In the genomic region with DNA sequence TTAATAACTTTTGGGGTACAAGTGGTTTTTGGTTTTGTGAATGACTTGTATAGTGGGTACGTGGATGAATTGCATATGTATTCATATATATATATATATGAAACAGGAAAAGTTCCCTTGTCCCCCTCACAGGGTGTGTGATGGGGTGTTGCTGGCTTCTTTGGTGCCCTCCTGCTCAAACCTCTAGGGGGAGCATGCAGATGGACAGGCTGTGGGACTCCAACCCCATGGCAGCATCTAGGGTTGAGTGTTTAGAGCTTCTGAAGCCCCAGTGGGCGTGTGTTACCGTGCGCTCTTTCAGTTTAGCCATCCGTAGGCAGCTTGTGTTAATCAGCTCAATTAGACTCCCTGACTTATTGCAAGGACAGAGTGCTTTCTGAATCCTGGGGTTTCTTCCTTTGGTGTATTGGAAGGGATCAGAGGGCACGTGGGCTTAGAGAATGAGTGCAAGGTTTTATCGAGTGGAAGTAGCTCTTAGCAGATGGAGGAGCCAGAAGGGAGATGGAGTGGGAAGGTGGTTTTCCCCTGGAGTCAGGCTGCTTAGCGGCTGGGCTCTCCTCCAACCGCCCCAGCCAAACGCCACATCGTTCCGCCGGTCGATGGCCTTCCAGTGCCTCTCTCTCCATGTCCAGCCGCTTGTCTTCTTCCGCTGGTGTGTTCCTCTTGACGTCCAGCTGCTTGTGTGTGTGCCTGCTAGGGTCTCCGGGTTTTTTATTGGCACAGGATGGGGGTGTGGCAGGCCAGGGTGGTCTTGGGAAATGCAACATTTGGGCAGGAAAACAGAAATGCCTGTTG, we compare ENCODE assay signal across 22 cellular contexts.
DNase-seq lines count a peak whose midpoint lies in the region; ATAC-seq and TF ChIP-seq lines count a peak whose summit lies in the region.
"Had no signal": no experiment of that assay in that cellular context is flagged by ENCODE, and none has a peak within 500 bp of the region (broad histone marks: within the 10 kb centered on the region; RNA-seq: fewer than 3 reads in every experiment).

No MANE protein-coding gene starts in this region.

- ATAC-seq in SK-N-SH treated with all-trans-retinoic acid at 6 μM for 48 hours: no peak
- no peak for ATAC-seq in GM23338
- ATAC-seq in GM19035 (IDR thresholded peaks at IDR 0.05; ENCODE audit: unreplicated experiment): no peak
- ATAC-seq in left ventricle myocardium superior: no peak
- ATAC-seq: activated T-cell treated with anti-CD3 and anti-CD28 coated beads, Interleukin-2, amount 50 U/mL, for 72 hours; CD8-positive, alpha-beta T cell; left colon; mucosa of descending colon; stimulated activated effector memory CD8-positive, alpha-beta T cell treated with anti-CD3 and anti-CD28 coated beads, Interleukin-12 subunit alpha, Interleukin-12 subunit beta, amount 100 ng/mL, for 72 hours had no signal

- H3K18ac ChIP-seq in neuronal stem cell (ENCODE audit: low read length): no peak overlapping the region

- H3F3A ChIP-seq in SK-N-SH (replicated peaks; ENCODE audit: insufficient read depth) (no peaks in the 10 kb centered on the region), GM23338 (replicated peaks; ENCODE audit: low read depth) (peaks cover 6% of the 10 kb centered on the region)

- CTCF ChIA-PET in SK-N-SH (lab: Yijun Ruan, JAX): interaction anchor here (0.8 kb wide), 1 partner anchor 471 kb away, joined by 3 read pairs; no protein-coding TSS in a partner anchor

- H3K79me1 ChIP-seq in neuronal stem cell (ENCODE audit: low read depth, low read length): no peaks in the 10 kb centered on the region

- H3K27ac Mint-ChIP-seq in GM23338: no peak overlapping the region; the same call in 1 of the 2 replicates
- H3K27ac Mint-ChIP-seq: activated CD4-positive, alpha-beta memory T cell treated with anti-CD3 and anti-CD28 coated beads for 36 hours; activated T-cell treated with anti-CD3 and anti-CD28 coated beads, Interleukin-2, amount 50 U/mL, for 72 hours; CD8-positive, alpha-beta T cell; stimulated activated effector memory CD8-positive, alpha-beta T cell treated with anti-CD3 and anti-CD28 coated beads, Interleukin-12 subunit alpha, Interleukin-12 subunit beta, amount 100 ng/mL, for 72 hours had no signal

- H3K4ac ChIP-seq in neuronal stem cell (ENCODE audit: low read length): no peak overlapping the region

- POLR2A ChIA-PET in SK-N-SH (lab: Yijun Ruan, JAX): no interaction called here

- H2BK12ac ChIP-seq in neuronal stem cell (ENCODE audit: low read length): peak overlapping the region; percentile 10

- no peak overlapping the region for H2BK5ac ChIP-seq in neuronal stem cell (ENCODE audit: low read length)

- H4K20me1 ChIP-seq in SK-N-SH (ENCODE audit: insufficient read depth): no peaks in the 10 kb centered on the region
- no peaks in the 10 kb centered on the region for H4K20me1 ChIP-seq in GM23338 (replicated peaks; ENCODE audit: insufficient read depth)

- H3K23ac ChIP-seq in neuronal stem cell (ENCODE audit: low read depth, low read length, poor library complexity): no peak overlapping the region

- peaks cover 6% of the 10 kb centered on the region; the same call in 2 of the 3 replicates for H3K9me3 Mint-ChIP-seq in GM23338
- H3K9me3 Mint-ChIP-seq: activated CD4-positive, alpha-beta memory T cell treated with anti-CD3 and anti-CD28 coated beads for 36 hours; activated T-cell treated with anti-CD3 and anti-CD28 coated beads, Interleukin-2, amount 50 U/mL, for 72 hours; CD8-positive, alpha-beta T cell; stimulated activated effector memory CD8-positive, alpha-beta T cell treated with anti-CD3 and anti-CD28 coated beads, Interleukin-12 subunit alpha, Interleukin-12 subunit beta, amount 100 ng/mL, for 72 hours had no signal

- H3K4me2 ChIP-seq in SK-N-SH (no peak overlapping the region), GM23338 (no peak overlapping the region), neuronal stem cell (ENCODE audit: insufficient read depth, low read length, poor library complexity, severe bottlenecking) (no peak overlapping the region)

- H3K27me3 ChIP-seq in SK-N-SH (ENCODE audit: insufficient read depth) (no peaks in the 10 kb centered on the region), GM23338 (ENCODE audit: insufficient read depth) (no peaks in the 10 kb centered on the region), SJCRH30 (no peaks in the 10 kb centered on the region), neuronal stem cell (ENCODE audit: control insufficient read depth in 3 of 3, insufficient read depth in 3 of 3, low read depth in 1 of 3, low read length in 3 of 3) (no peaks in the 10 kb centered on the region)
- H3K27me3 ChIP-seq: right atrium auricular region, tibial artery had no signal

- H3K4me3 ChIP-seq in SK-N-SH (ENCODE audit: low read depth in 2 of 2, low read length in 1 of 2) (no peak overlapping the region), GM23338 (no peak overlapping the region), SJCRH30 (no peak overlapping the region), neuronal stem cell (ENCODE audit: low read length in 2 of 2) (no peak overlapping the region)
- H3K4me3 ChIP-seq: mucosa of descending colon, right atrium auricular region, tibial artery had no signal

- no peaks in the 10 kb centered on the region for H3K9me2 ChIP-seq in SK-N-SH
- no peaks in the 10 kb centered on the region; the same call in 1 of the 2 replicates for H3K9me2 ChIP-seq in GM23338 (ENCODE audit: insufficient read depth)

- WGBS in SK-N-SH (ENCODE audit: low lambda C conversion rate): 59% methylated on average over 14 of the region's 18 CpGs
- no CpG with 5 or more reads among the region's 18 CpGs for WGBS in neuronal stem cell (ENCODE audit: extremely low coverage in 2 of 2, insufficient read length in 2 of 2, insufficient replicate concordance in 1 of 2), 2 donors

- H2AFZ ChIP-seq in SK-N-SH (ENCODE audit: low read depth) (no peak overlapping the region), GM23338 (no peak overlapping the region), neuronal stem cell (ENCODE audit: low read length) (no peak overlapping the region)

- no peak overlapping the region for H3K4me3 Mint-ChIP-seq in GM23338
- H3K4me3 Mint-ChIP-seq: activated CD4-positive, alpha-beta memory T cell treated with anti-CD3 and anti-CD28 coated beads for 36 hours; activated T-cell treated with anti-CD3 and anti-CD28 coated beads, Interleukin-2, amount 50 U/mL, for 72 hours; CD8-positive, alpha-beta T cell; stimulated activated effector memory CD8-positive, alpha-beta T cell treated with anti-CD3 and anti-CD28 coated beads, Interleukin-12 subunit alpha, Interleukin-12 subunit beta, amount 100 ng/mL, for 72 hours had no signal

- peaks cover 2% of the 10 kb centered on the region for H3K27me3 Mint-ChIP-seq in GM23338 (ENCODE audit: insufficient read depth, low read depth, poor library complexity)

- no peak overlapping the region for H2BK120ac ChIP-seq in neuronal stem cell (ENCODE audit: low read depth, low read length)

- no peak for TF ChIP-seq EP300 in SK-N-SH (IDR thresholded peaks at IDR 0.05; ENCODE audit: borderline replicate concordance in 1 of 2, low read depth in 1 of 2, low read length in 1 of 2)

- TF ChIP-seq RAD21 in SK-N-SH (IDR thresholded peaks at IDR 0.05; ENCODE audit: low read length): no peak

- H3K9ac ChIP-seq in SK-N-SH (no peak overlapping the region), neuronal stem cell (ENCODE audit: low read depth, low read length, poor library complexity) (no peak overlapping the region)

- H3K36me3 ChIP-seq in SK-N-SH (replicated peaks in 1 of 2; ENCODE audit: control insufficient read depth in 1 of 2, insufficient read depth in 2 of 2, low read length in 1 of 2) (no peaks in the 10 kb centered on the region), GM23338 (ENCODE audit: insufficient read depth) (no peaks in the 10 kb centered on the region), SJCRH30 (no peaks in the 10 kb centered on the region), neuronal stem cell (replicated peaks in 1 of 2; ENCODE audit: control insufficient read depth in 2 of 2, insufficient read depth in 2 of 2, low read length in 2 of 2) (no peaks in the 10 kb centered on the region)
- H3K36me3 ChIP-seq: neutrophil, right atrium auricular region, tibial artery had no signal

- no peak overlapping the region for H4K91ac ChIP-seq in neuronal stem cell (ENCODE audit: low read depth, low read length, poor library complexity)

- H2AK5ac ChIP-seq in neuronal stem cell (ENCODE audit: low read depth, low read length): no peak overlapping the region

- intact Hi-C loops in left ventricle myocardium superior (cut with micrococcal nuclease): no loop called here

- H3K9me3 ChIP-seq in SK-N-SH: no peaks in the 10 kb centered on the region
- H3K9me3 ChIP-seq in SJCRH30 (replicated peaks): no peaks in the 10 kb centered on the region
- H3K9me3 ChIP-seq in neuronal stem cell (replicated peaks in 1 of 2; ENCODE audit: control insufficient read depth in 2 of 2, insufficient read depth in 1 of 2, low read depth in 1 of 2, low read length in 2 of 2): no peaks in the 10 kb centered on the region
- H3K9me3 ChIP-seq: mucosa of descending colon, neutrophil, right atrium auricular region, tibial artery had no signal

- H3K79me2 ChIP-seq in SK-N-SH (ENCODE audit: insufficient read depth): no peaks in the 10 kb centered on the region
- no peaks in the 10 kb centered on the region for H3K79me2 ChIP-seq in GM23338 (replicated peaks; ENCODE audit: insufficient read depth)

- no peak for DNase-seq in SK-N-SH
- DNase-seq in GM23338 (ENCODE audit: low spot score): peak; percentile 47
- peak; percentile 7 to 21 for DNase-seq in SJCRH30
- DNase-seq in neuronal stem cell (ENCODE audit: low spot score): no peak
- DNase-seq in putamen (ENCODE audit: low spot score): no peak
- DNase-seq in left ventricle myocardium superior: no peak
- DNase-seq: ACHN; activated CD4-positive, alpha-beta memory T cell treated with anti-CD3 and anti-CD28 coated beads for 36 hours; activated T-cell treated with anti-CD3 and anti-CD28 coated beads, Interleukin-2, amount 50 U/mL, for 72 hours; CD8-positive, alpha-beta T cell; Karpas-422; left colon; mucosa of descending colon; NCI-H1105; NCI-H2171; NCI-H748 treated with DMSO at 0.1 percent for 48 hours; tibial artery had no signal

- H3K14ac ChIP-seq in neuronal stem cell (ENCODE audit: low read length): no peak overlapping the region

- H3K4me1 ChIP-seq in SK-N-SH (ENCODE audit: control insufficient read depth in 1 of 2, insufficient read depth in 2 of 2, low read depth in 1 of 2, low read length in 1 of 2) (no peaks in the 10 kb centered on the region; a peak in 1 of 4 replicates), GM23338 (ENCODE audit: insufficient read depth) (peaks cover 47% of the 10 kb centered on the region), SJCRH30 (peaks cover 3% of the 10 kb centered on the region; the same call in 1 of the 2 replicates), neuronal stem cell (ENCODE audit: control insufficient read depth in 2 of 2, insufficient read depth in 1 of 2, low read depth in 1 of 2, low read length in 2 of 2) (peaks cover 5% of the 10 kb centered on the region in 2 donors)
- H3K4me1 ChIP-seq: tibial artery had no signal

- H2BK15ac ChIP-seq in neuronal stem cell (ENCODE audit: low read length): no peak overlapping the region

- TF ChIP-seq CTCF in SK-N-SH (IDR thresholded peaks at IDR 0.05) (peak; percentile 27; the same call in 1 of the 2 replicates), GM23338 (conservative IDR thresholded peaks at IDR 0.05; ENCODE audit: low read depth in 2 of 2) (peak; percentile 52 to 68)

- H3K4me1 Mint-ChIP-seq in GM23338: peaks cover 41% of the 10 kb centered on the region
- H3K4me1 Mint-ChIP-seq: stimulated activated effector memory CD8-positive, alpha-beta T cell treated with anti-CD3 and anti-CD28 coated beads, Interleukin-12 subunit alpha, Interleukin-12 subunit beta, amount 100 ng/mL, for 72 hours had no signal

- peaks cover 15% of the 10 kb centered on the region; the same call in 2 of the 3 replicates for H3K36me3 Mint-ChIP-seq in GM23338 (ENCODE audit: low read depth)
- H3K36me3 Mint-ChIP-seq: activated CD4-positive, alpha-beta memory T cell treated with anti-CD3 and anti-CD28 coated beads for 36 hours; CD8-positive, alpha-beta T cell; stimulated activated effector memory CD8-positive, alpha-beta T cell treated with anti-CD3 and anti-CD28 coated beads, Interleukin-12 subunit alpha, Interleukin-12 subunit beta, amount 100 ng/mL, for 72 hours had no signal

- H3K27ac ChIP-seq in SK-N-SH (ENCODE audit: low read depth in 2 of 2, low read length in 1 of 2) (no peak overlapping the region), GM23338 (ENCODE audit: low read depth) (no peak overlapping the region), SJCRH30 (no peak overlapping the region), neuronal stem cell (replicated peaks; ENCODE audit: low read length) (no peak overlapping the region)
- H3K27ac ChIP-seq: neutrophil, right atrium auricular region, tibial artery had no signal

- no peak overlapping the region for H4K8ac ChIP-seq in neuronal stem cell (ENCODE audit: low read depth, low read length)

Comparison
In these comparisons a context has a peak if more than half of its experiments do, and no peak if none do; other contexts are left out.
1. DNase-seq: peak in GM23338 (single experiment) and SJCRH30 (2 of 2); none in SK-N-SH (single experiment), neuronal stem cell (single experiment), putamen (single experiment) and left ventricle myocardium superior (single experiment).